ENCODE assay signal across 24 cellular contexts in the genomic region with DNA sequence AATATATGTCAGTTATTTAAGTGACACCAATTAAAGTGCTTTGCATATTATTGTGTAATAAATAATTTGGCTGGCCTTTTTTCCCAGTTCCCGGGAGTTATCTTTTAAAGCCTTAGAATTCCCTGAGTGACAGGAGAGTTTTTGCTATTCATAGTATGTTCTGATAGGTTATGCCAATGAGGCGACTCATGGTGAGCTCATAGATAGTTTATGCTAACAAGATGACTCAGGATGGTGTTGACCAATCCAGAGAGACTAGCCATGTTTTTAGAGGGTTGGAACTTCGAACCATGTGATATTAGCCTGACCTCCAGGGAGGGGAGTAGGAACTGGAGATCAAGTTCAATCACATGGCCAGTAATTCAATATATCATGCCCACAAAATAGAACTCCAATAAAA.
DNase-seq lines count a peak whose midpoint lies in the region; ATAC-seq, FAIRE-seq and TF ChIP-seq lines count a peak whose summit lies in the region.
"Had no signal": no experiment of that assay in that cellular context is flagged by ENCODE, and none has a peak within 500 bp of the region (broad histone marks: within the 10 kb centered on the region; RNA-seq: fewer than 3 reads in every experiment).

No MANE protein-coding gene starts in this region.

- no peak overlapping the region for H3K9ac ChIP-seq in HepG2 (ENCODE audit: insufficient read depth, low read depth, low read length)
- H3K9ac ChIP-seq: BLaER1 had no signal

- H2AFZ ChIP-seq in HepG2 (ENCODE audit: low read length) = no peak overlapping the region

- H3K36me3 ChIP-seq in HepG2 (replicated peaks in 1 of 2; ENCODE audit: control insufficient read depth in 1 of 2, insufficient read depth in 2 of 2, low read length in 2 of 2) = no peaks in the 10 kb centered on the region
- H3K36me3 ChIP-seq in right lobe of liver = no peaks in the 10 kb centered on the region
- H3K36me3 ChIP-seq: BLaER1, gastrocnemius medialis, HAP-1, uterus had no signal

- TF ChIP-seq CTCF in HepG2 (CRISPR knock-in tag; IDR thresholded peaks at IDR 0.05) = no peak
- no peak for TF ChIP-seq CTCF in right lobe of liver (IDR thresholded peaks at IDR 0.05)
- TF ChIP-seq CTCF in fibroblast of pulmonary artery (IDR thresholded peaks at IDR 0.05; ENCODE audit: low read length, missing control alignments) = no peak

- no peak for TF ChIP-seq RAD21 in HepG2 (CRISPR knock-in tag; IDR thresholded peaks at IDR 0.05)

- 16% methylated on average over 3 of the region's 3 CpGs for WGBS in HepG2 (ENCODE audit: low lambda C conversion rate)
- whole genome bisulfite sequencing in right lobe of liver (ENCODE audit: insufficient coverage, low coverage, low lambda C conversion rate, missing lambda C conversion rate) = 73% methylated on average over 3 of the region's 3 CpGs

- H3K27me3 ChIP-seq in HepG2 (ENCODE audit: control insufficient read depth in 1 of 2, insufficient read depth in 2 of 2, low read length in 2 of 2) (no peaks in the 10 kb centered on the region), right lobe of liver (no peaks in the 10 kb centered on the region)
- H3K27me3 ChIP-seq: BLaER1, body of pancreas, gastrocnemius medialis, uterus had no signal

- no peak for FAIRE-seq in HepG2 (lab: Jason Lieb, UNC)
- FAIRE-seq: A204.1, endometrium, keratinocyte had no signal

- intact Hi-C loops in HepG2 (cut with micrococcal nuclease; ENCODE audit: unreplicated experiment) (no loop called here), right lobe of liver (cut with DNase I) (no loop called here)

- no peak overlapping the region for H3K4me3 ChIP-seq in HepG2 (replicated peaks in 1 of 3; ENCODE audit: insufficient read depth in 1 of 3, low read depth in 2 of 3, low read length in 3 of 3)
- no peak overlapping the region for H3K4me3 ChIP-seq in right lobe of liver
- no peak overlapping the region for H3K4me3 ChIP-seq in fibroblast of pulmonary artery (replicated peaks; ENCODE audit: low read depth, low read length)
- H3K4me3 ChIP-seq: BLaER1, body of pancreas, gastrocnemius medialis, HAP-1, uterus had no signal

- DNase-seq in HepG2 (ENCODE audit: low spot score) (peak; percentile 2), right lobe of liver (no peak), amniotic epithelial cell (ENCODE audit: low read depth) (peak; percentile 62), fibroblast of pulmonary artery (ENCODE audit: low read depth) (peak; percentile 33), COR-L47 (lab: John Stamatoyannopoulos, UW) (no peak), NCI-H187 (lab: John Stamatoyannopoulos, UW) (no peak), NCI-H2107 (lab: John Stamatoyannopoulos, UW) (no peak), NCI-H2081 (lab: John Stamatoyannopoulos, UW) (no peak)
- DNase-seq: activated CD4-positive, alpha-beta T cell treated with anti-CD3 and anti-CD28 coated beads for 48 hours; activated CD8-positive, alpha-beta memory T cell treated with anti-CD3 and anti-CD28 coated beads, Interleukin-2, amount 10 ng/mL, durations not matched to agents 7 days and 5 days; body of pancreas; gastrocnemius medialis; naive thymus-derived CD4-positive, alpha-beta T cell; NCI-H1436; NCI-H748 treated with DMSO at 0.1 percent for 48 hours; right cardiac atrium; stimulated activated CD8-positive, alpha-beta memory T cell treated with anti-CD3 and anti-CD28 coated beads, Interleukin-4, amount 100 ng/mL, for 48 hours; T-helper 1 cell; uterus had no signal

- TF ChIP-seq POLR2A in HepG2 (IDR thresholded peaks at IDR 0.05; ENCODE audit: insufficient read depth in 1 of 2, low read depth in 2 of 2, low read length in 2 of 2) (no peak), right lobe of liver (IDR thresholded peaks at IDR 0.05) (no peak)

- H3K79me2 ChIP-seq in HepG2 (ENCODE audit: insufficient read depth, low read length) = no peaks in the 10 kb centered on the region

- no peak overlapping the region for H3K4me2 ChIP-seq in HepG2 (ENCODE audit: low read depth, low read length)
- H3K4me2 ChIP-seq: BLaER1 had no signal

- H3K27ac ChIP-seq in HepG2 (ENCODE audit: extremely low read length, insufficient read depth, low read length) = no peak overlapping the region
- H3K27ac ChIP-seq in right lobe of liver = no peak overlapping the region
- H3K27ac ChIP-seq: BLaER1, body of pancreas, gastrocnemius medialis, uterus had no signal

- no TSS peak for BruUV-seq in HepG2 (replicated peaks; lab: Mats Ljungman, UMichigan)

- ATAC-seq in HepG2 (no peak), right lobe of liver (no peak)
- ATAC-seq: activated CD8-positive, alpha-beta memory T cell treated with anti-CD3 and anti-CD28 coated beads, Interleukin-2, amount 10 ng/mL, durations not matched to agents 7 days and 5 days; body of pancreas; gastrocnemius medialis; naive thymus-derived CD4-positive, alpha-beta T cell; right cardiac atrium had no signal

- H3K4me1 ChIP-seq in HepG2 (ENCODE audit: insufficient read depth, low read length) = no peaks in the 10 kb centered on the region
- H3K4me1 ChIP-seq in right lobe of liver = no peaks in the 10 kb centered on the region
- H3K4me1 ChIP-seq: BLaER1, body of pancreas, gastrocnemius medialis, HAP-1, uterus had no signal

- CTCF ChIA-PET in HepG2 (lab: Yijun Ruan, JAX; ENCODE audit: low intra/inter-chr PET ratio, low total read pairs) = no interaction called here

- in situ Hi-C loops in HepG2 (cut with HindIII; ENCODE audit: extremely low pct_ligation_motif_present, low pct_unique_long_range_greater_than_20kb) = no loop called here

- H3K9me3 ChIP-seq in HepG2 (ENCODE audit: low read length) (no peaks in the 10 kb centered on the region), right lobe of liver (no peaks in the 10 kb centered on the region)
- H3K9me3 ChIP-seq: BLaER1, body of pancreas, gastrocnemius medialis, HAP-1, uterus had no signal

- TF ChIP-seq EP300 in HepG2 (IDR thresholded peaks at IDR 0.05; ENCODE audit: low read depth in 2 of 2, low read length in 2 of 2) (no peak), HepG2 (CRISPR knock-in tag; IDR thresholded peaks at IDR 0.05; ENCODE audit: borderline replicate concordance) (no peak)

- no peaks in the 10 kb centered on the region for H4K20me1 ChIP-seq in HepG2 (ENCODE audit: insufficient read depth, low read length)
- H4K20me1 ChIP-seq: BLaER1 had no signal

- POLR2A ChIA-PET in HepG2 (lab: Yijun Ruan, JAX) = no interaction called here

TF ChIP-seq in HepG2, 621 proteins besides CTCF, POLR2A, EP300 and RAD21:
- TF ChIP-seq, protein P1, sequence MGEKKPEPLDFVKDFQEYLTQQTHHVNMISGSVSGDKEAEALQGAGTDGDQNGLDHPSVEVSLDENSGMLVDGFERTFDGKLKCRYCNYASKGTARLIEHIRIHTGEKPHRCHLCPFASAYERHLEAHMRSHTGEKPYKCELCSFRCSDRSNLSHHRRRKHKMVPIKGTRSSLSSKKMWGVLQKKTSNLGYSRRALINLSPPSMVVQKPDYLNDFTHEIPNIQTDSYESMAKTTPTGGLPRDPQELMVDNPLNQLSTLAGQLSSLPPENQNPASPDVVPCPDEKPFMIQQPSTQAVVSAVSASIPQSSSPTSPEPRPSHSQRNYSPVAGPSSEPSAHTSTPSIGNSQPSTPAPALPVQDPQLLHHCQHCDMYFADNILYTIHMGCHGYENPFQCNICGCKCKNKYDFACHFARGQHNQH (CRISPR knock-in tag; IDR thresholded peaks at IDR 0.05) = no peak
- no peak for TF ChIP-seq PHF5A (CRISPR knock-in tag; IDR thresholded peaks at IDR 0.05; ENCODE audit: low read depth, unreplicated experiment)
- TF ChIP-seq MBNL3 (CRISPR knock-in tag; conservative IDR thresholded peaks at IDR 0.05) = no peak
- TF ChIP-seq ZNF3 (CRISPR knock-in tag; IDR thresholded peaks at IDR 0.05) = no peak
- TF ChIP-seq, protein P2, sequence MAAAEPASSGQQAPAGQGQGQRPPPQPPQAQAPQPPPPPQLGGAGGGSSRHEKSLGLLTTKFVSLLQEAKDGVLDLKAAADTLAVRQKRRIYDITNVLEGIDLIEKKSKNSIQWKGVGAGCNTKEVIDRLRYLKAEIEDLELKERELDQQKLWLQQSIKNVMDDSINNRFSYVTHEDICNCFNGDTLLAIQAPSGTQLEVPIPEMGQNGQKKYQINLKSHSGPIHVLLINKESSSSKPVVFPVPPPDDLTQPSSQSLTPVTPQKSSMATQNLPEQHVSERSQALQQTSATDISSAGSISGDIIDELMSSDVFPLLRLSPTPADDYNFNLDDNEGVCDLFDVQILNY (CRISPR knock-in tag; conservative IDR thresholded peaks at IDR 0.05) = no peak
- no peak for TF ChIP-seq PHF20 (CRISPR knock-in tag; IDR thresholded peaks at IDR 0.05)
- TF ChIP-seq, protein P3, sequence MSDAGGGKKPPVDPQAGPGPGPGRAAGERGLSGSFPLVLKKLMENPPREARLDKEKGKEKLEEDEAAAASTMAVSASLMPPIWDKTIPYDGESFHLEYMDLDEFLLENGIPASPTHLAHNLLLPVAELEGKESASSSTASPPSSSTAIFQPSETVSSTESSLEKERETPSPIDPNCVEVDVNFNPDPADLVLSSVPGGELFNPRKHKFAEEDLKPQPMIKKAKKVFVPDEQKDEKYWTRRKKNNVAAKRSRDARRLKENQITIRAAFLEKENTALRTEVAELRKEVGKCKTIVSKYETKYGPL (CRISPR knock-in tag; IDR thresholded peaks at IDR 0.05) = no peak
- TF ChIP-seq, protein P4, sequence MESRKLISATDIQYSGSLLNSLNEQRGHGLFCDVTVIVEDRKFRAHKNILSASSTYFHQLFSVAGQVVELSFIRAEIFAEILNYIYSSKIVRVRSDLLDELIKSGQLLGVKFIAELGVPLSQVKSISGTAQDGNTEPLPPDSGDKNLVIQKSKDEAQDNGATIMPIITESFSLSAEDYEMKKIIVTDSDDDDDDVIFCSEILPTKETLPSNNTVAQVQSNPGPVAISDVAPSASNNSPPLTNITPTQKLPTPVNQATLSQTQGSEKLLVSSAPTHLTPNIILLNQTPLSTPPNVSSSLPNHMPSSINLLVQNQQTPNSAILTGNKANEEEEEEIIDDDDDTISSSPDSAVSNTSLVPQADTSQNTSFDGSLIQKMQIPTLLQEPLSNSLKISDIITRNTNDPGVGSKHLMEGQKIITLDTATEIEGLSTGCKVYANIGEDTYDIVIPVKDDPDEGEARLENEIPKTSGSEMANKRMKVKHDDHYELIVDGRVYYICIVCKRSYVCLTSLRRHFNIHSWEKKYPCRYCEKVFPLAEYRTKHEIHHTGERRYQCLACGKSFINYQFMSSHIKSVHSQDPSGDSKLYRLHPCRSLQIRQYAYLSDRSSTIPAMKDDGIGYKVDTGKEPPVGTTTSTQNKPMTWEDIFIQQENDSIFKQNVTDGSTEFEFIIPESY (CRISPR knock-in tag; IDR thresholded peaks at IDR 0.05) = no peak

Comparison
In these comparisons a context has a peak if more than half of its experiments do, and no peak if none do; other contexts are left out.
1. DNase-seq: peak in HepG2 (single experiment), amniotic epithelial cell (single experiment) and fibroblast of pulmonary artery (single experiment); none in right lobe of liver (0 of 3), COR-L47 (single experiment), NCI-H187 (0 of 2), NCI-H2107 (single experiment) and NCI-H2081 (0 of 2).